ENCODE assay signal across 27 cellular contexts in genomic region chr16:5526826-5527225, GRCh38.
"Had no signal": no experiment of that assay in that cellular context is flagged by ENCODE, and none has a peak within 500 bp of the region (broad histone marks: within the 10 kb centered on the region; RNA-seq: fewer than 3 reads in every experiment).

No MANE protein-coding gene starts in this region.

- H3K36me3 Mint-ChIP-seq: naive thymus-derived CD4-positive, alpha-beta T cell; natural killer cell; stimulated activated effector memory CD8-positive, alpha-beta T cell treated with anti-CD3 and anti-CD28 coated beads, Interleukin-12 subunit alpha, Interleukin-12 subunit beta, amount 100 ng/mL, for 72 hours; stimulated activated naive B cell treated with anti-CD40 and anti-IgM and Interleukin-4, amounts not matched to agents 10 μg/mL and 1 μg/mL and 100 μg/mL, for 72 hours; type B pancreatic cell had no signal

- H3K27ac Mint-ChIP-seq: naive thymus-derived CD4-positive, alpha-beta T cell; natural killer cell; nephron; stimulated activated effector memory CD8-positive, alpha-beta T cell treated with anti-CD3 and anti-CD28 coated beads, Interleukin-12 subunit alpha, Interleukin-12 subunit beta, amount 100 ng/mL, for 72 hours; stimulated activated naive B cell treated with anti-CD40 and anti-IgM and Interleukin-4, amounts not matched to agents 10 μg/mL and 1 μg/mL and 100 μg/mL, for 72 hours; stimulated activated naive CD8-positive, alpha-beta T cell treated with anti-CD3 and anti-CD28 coated beads, Interleukin-15, amount 100 ng/mL, for 72 hours; type B pancreatic cell had no signal

- H3K36me3 ChIP-seq: neutrophil, pancreas, right lobe of liver, sigmoid colon, suprapubic skin, tibial artery, transverse colon, upper lobe of right lung, uterus had no signal

- H3K9me3 ChIP-seq: neutrophil, pancreas, psoas muscle, right lobe of liver, sigmoid colon, suprapubic skin, testis, tibial artery, transverse colon, upper lobe of right lung, uterus had no signal

- H3K4me3 ChIP-seq: pancreas, psoas muscle, right lobe of liver, sigmoid colon, suprapubic skin, testis, tibial artery, transverse colon, upper lobe of right lung, uterus had no signal

- DNase-seq: naive thymus-derived CD4-positive, alpha-beta T cell; natural killer cell; nucleus accumbens; pancreas; psoas muscle; right cardiac atrium; right lobe of liver; sigmoid colon; small intestine; stimulated activated CD4-positive, alpha-beta T cell treated with anti-CD3 and anti-CD28 coated beads, Interleukin-15, amount 100 ng/mL, for 24 hours; stimulated activated CD4-positive, alpha-beta T cell treated with anti-CD3 and anti-CD28 coated beads, Interleukin-2, amount 100 ng/mL, for 24 hours; stimulated activated CD4-positive, alpha-beta T cell treated with anti-CD3 and anti-CD28 coated beads, Interleukin-2, amount 100 ng/mL, for 48 hours; stimulated activated CD4-positive, alpha-beta T cell treated with anti-CD3 and anti-CD28 coated beads, Interleukin-4, amount 100 ng/mL, for 24 hours; stimulated activated naive B cell treated with anti-CD40 and anti-IgM and Interleukin-4, amounts not matched to agents 10 μg/mL and 1 μg/mL and 100 μg/mL, for 72 hours; stimulated activated naive CD4-positive, alpha-beta T cell treated with Interleukin-2 at 50 U/mL for 16 hours; stimulated activated naive CD8-positive, alpha-beta T cell treated with anti-CD3 and anti-CD28 coated beads, Interleukin-15, amount 100 ng/mL, for 72 hours; substantia nigra; testis; tibial artery; transverse colon; upper lobe of right lung; uterus had no signal

- H3K27me3 ChIP-seq: pancreas, right lobe of liver, sigmoid colon, suprapubic skin, testis, tibial artery, transverse colon, upper lobe of right lung, uterus had no signal

- H3K4me3 Mint-ChIP-seq: naive thymus-derived CD4-positive, alpha-beta T cell; natural killer cell; nephron; stimulated activated effector memory CD8-positive, alpha-beta T cell treated with anti-CD3 and anti-CD28 coated beads, Interleukin-12 subunit alpha, Interleukin-12 subunit beta, amount 100 ng/mL, for 72 hours; stimulated activated naive B cell treated with anti-CD40 and anti-IgM and Interleukin-4, amounts not matched to agents 10 μg/mL and 1 μg/mL and 100 μg/mL, for 72 hours; stimulated activated naive CD8-positive, alpha-beta T cell treated with anti-CD3 and anti-CD28 coated beads, Interleukin-15, amount 100 ng/mL, for 72 hours; type B pancreatic cell had no signal

- ATAC-seq: naive thymus-derived CD4-positive, alpha-beta T cell; natural killer cell; pancreas; psoas muscle; right cardiac atrium; right lobe of liver; stimulated activated effector memory CD8-positive, alpha-beta T cell treated with anti-CD3 and anti-CD28 coated beads, Interleukin-12 subunit alpha, Interleukin-12 subunit beta, amount 100 ng/mL, for 72 hours; stimulated activated naive B cell treated with anti-CD40 and anti-IgM and Interleukin-4, amounts not matched to agents 10 μg/mL and 1 μg/mL and 100 μg/mL, for 72 hours; stimulated activated naive CD8-positive, alpha-beta T cell treated with anti-CD3 and anti-CD28 coated beads, Interleukin-15, amount 100 ng/mL, for 72 hours; upper lobe of right lung had no signal

- H3K27ac ChIP-seq: neutrophil, pancreas, psoas muscle, right lobe of liver, sigmoid colon, suprapubic skin, testis, tibial artery, transverse colon, upper lobe of right lung, uterus had no signal

- H3K9me3 Mint-ChIP-seq: natural killer cell; nephron; stimulated activated effector memory CD8-positive, alpha-beta T cell treated with anti-CD3 and anti-CD28 coated beads, Interleukin-12 subunit alpha, Interleukin-12 subunit beta, amount 100 ng/mL, for 72 hours; type B pancreatic cell had no signal

- H3K4me1 Mint-ChIP-seq: naive thymus-derived CD4-positive, alpha-beta T cell; natural killer cell; nephron; stimulated activated effector memory CD8-positive, alpha-beta T cell treated with anti-CD3 and anti-CD28 coated beads, Interleukin-12 subunit alpha, Interleukin-12 subunit beta, amount 100 ng/mL, for 72 hours; stimulated activated naive B cell treated with anti-CD40 and anti-IgM and Interleukin-4, amounts not matched to agents 10 μg/mL and 1 μg/mL and 100 μg/mL, for 72 hours; stimulated activated naive CD8-positive, alpha-beta T cell treated with anti-CD3 and anti-CD28 coated beads, Interleukin-15, amount 100 ng/mL, for 72 hours had no signal
